In the genomic region with DNA sequence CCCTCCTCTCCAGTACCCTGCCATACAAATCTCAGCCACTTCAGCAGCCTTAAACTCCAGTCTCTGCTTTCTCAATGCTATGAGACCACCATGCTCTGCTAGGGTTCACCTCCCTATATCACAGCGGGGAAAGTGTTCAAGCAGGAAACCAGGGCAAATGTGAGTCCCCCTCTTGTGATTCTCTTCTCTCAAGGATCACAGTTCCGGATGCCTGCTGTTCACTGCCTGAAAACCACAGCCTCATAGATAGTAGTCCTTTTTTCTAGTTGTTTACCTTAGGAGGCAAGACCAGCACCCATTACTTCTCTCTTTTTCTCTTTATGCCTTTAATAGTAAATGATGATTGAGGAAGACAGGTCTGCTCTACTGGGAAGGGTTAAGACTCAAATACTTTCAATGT, we compare ENCODE assay signal across 17 cellular contexts.
DNase-seq lines count a peak whose midpoint lies in the region; ATAC-seq, FAIRE-seq and TF ChIP-seq lines count a peak whose summit lies in the region.
"Had no signal": no experiment of that assay in that cellular context is flagged by ENCODE, and none has a peak within 500 bp of the region (broad histone marks: within the 10 kb centered on the region; RNA-seq: fewer than 3 reads in every experiment).

No MANE protein-coding gene starts in this region.

- no peaks in the 10 kb centered on the region for H3K9me3 Mint-ChIP-seq in CD8-positive, alpha-beta memory T cell
- H3K9me3 Mint-ChIP-seq in H9 (no peaks in the 10 kb centered on the region), HFFc6 (no peaks in the 10 kb centered on the region)
- H3K9me3 Mint-ChIP-seq in activated CD8-positive, alpha-beta T cell treated with anti-CD3 and anti-CD28 coated beads for 36 hours: no peaks in the 10 kb centered on the region
- H3K9me3 Mint-ChIP-seq in T-helper 2 cell treated with Interferon-gamma antibody and Interleukin-4, amounts not matched to agents 5 μg/mL and 100 μg/mL, for 36 hours: peaks cover 3% of the 10 kb centered on the region

- H3K79me1 ChIP-seq in H9 (ENCODE audit: insufficient read depth, low read depth, low read length, poor library complexity, severe bottlenecking) (no peaks in the 10 kb centered on the region), mesendoderm (ENCODE audit: low read length) (no peaks in the 10 kb centered on the region)

- no peak overlapping the region for H4K5ac ChIP-seq in H9 (ENCODE audit: insufficient read length, low read depth, low read length)
- no peak overlapping the region for H4K5ac ChIP-seq in mesendoderm (ENCODE audit: low read length)

- no peaks in the 10 kb centered on the region for H3K23me2 ChIP-seq in H9 (ENCODE audit: insufficient read length, low read depth, low read length, poor library complexity, severe bottlenecking)

- no peak overlapping the region for H3K4ac ChIP-seq in H9 (ENCODE audit: low read depth, low read length)
- peak overlapping the region; percentile 70 for H3K4ac ChIP-seq in mesendoderm (ENCODE audit: low read depth, low read length)

- no peak overlapping the region for H3T11ph ChIP-seq in H9 (ENCODE audit: low read length)

- H2AK5ac ChIP-seq in H9 (ENCODE audit: insufficient read length, low read length) (no peak overlapping the region), mesendoderm (ENCODE audit: low read length) (no peak overlapping the region)

- no peaks in the 10 kb centered on the region for H3K27me3 Mint-ChIP-seq in CD8-positive, alpha-beta memory T cell
- H3K27me3 Mint-ChIP-seq in H9 (ENCODE audit: low read depth) (no peaks in the 10 kb centered on the region), HFFc6 (ENCODE audit: insufficient read depth) (no peaks in the 10 kb centered on the region; the same call in 1 of the 2 replicates)
- no peaks in the 10 kb centered on the region for H3K27me3 Mint-ChIP-seq in activated CD8-positive, alpha-beta T cell treated with anti-CD3 and anti-CD28 coated beads for 36 hours
- no peaks in the 10 kb centered on the region for H3K27me3 Mint-ChIP-seq in T-helper 2 cell treated with Interferon-gamma antibody and Interleukin-4, amounts not matched to agents 5 μg/mL and 100 μg/mL, for 36 hours (ENCODE audit: low read depth)

- H3K4me1 ChIP-seq in CD8-positive, alpha-beta memory T cell (ENCODE audit: insufficient read depth, low read length): peaks cover 12% of the 10 kb centered on the region
- H3K4me1 ChIP-seq in H9 (ENCODE audit: insufficient read depth, low read length) (peaks cover 8% of the 10 kb centered on the region; the same call in 1 of the 2 replicates), mesendoderm (ENCODE audit: control insufficient read depth, low read depth, low read length) (peaks cover 12% of the 10 kb centered on the region)

- no peak overlapping the region for H2AFZ ChIP-seq in H9 (ENCODE audit: low read length)

- H3K4me3 ChIP-seq in CD8-positive, alpha-beta memory T cell (ENCODE audit: low read length): no peak overlapping the region
- no peak overlapping the region for H3K4me3 ChIP-seq in mesendoderm (ENCODE audit: low read length)

- no peak overlapping the region for H2BK120ac ChIP-seq in H9 (ENCODE audit: low read depth, low read length, poor library complexity, severe bottlenecking)
- H2BK120ac ChIP-seq in mesendoderm (ENCODE audit: low read depth, low read length): no peak overlapping the region

- no peaks in the 10 kb centered on the region for H3K9me3 ChIP-seq in CD8-positive, alpha-beta memory T cell (ENCODE audit: low read length)
- H3K9me3 ChIP-seq in H9 (ENCODE audit: control insufficient read depth, low read depth, low read length): no peaks in the 10 kb centered on the region

- H3K9ac ChIP-seq in H9 (ENCODE audit: extremely low read depth, insufficient read length, low read length) (no peak overlapping the region), mesendoderm (ENCODE audit: low read length) (peak overlapping the region; percentile 15)

- H3K4me1 Mint-ChIP-seq in CD8-positive, alpha-beta memory T cell: peaks cover 16 to 58% (median 51%) of the 10 kb centered on the region in 3 donors
- H3K4me1 Mint-ChIP-seq in H9 (peaks cover 36 to 38% of the 10 kb centered on the region in 2 experiments), HFFc6 (ENCODE audit: low read depth) (no peaks in the 10 kb centered on the region; the same call in 1 of the 2 replicates)
- H3K4me1 Mint-ChIP-seq in activated CD8-positive, alpha-beta T cell treated with anti-CD3 and anti-CD28 coated beads for 36 hours (ENCODE audit: low read depth): peaks cover 35% of the 10 kb centered on the region
- H3K4me1 Mint-ChIP-seq in T-helper 2 cell treated with Interferon-gamma antibody and Interleukin-4, amounts not matched to agents 5 μg/mL and 100 μg/mL, for 36 hours (ENCODE audit: low read depth): peaks cover 8% of the 10 kb centered on the region
- H3K4me1 Mint-ChIP-seq: CD14-positive monocyte had no signal

- H2BK5ac ChIP-seq in H9 (ENCODE audit: insufficient read length, low read length): no peak overlapping the region
- H2BK5ac ChIP-seq in mesendoderm (ENCODE audit: low read length): peak overlapping the region; percentile 21

- H3K36me3 ChIP-seq in CD8-positive, alpha-beta memory T cell (ENCODE audit: insufficient read depth, low read length): no peaks in the 10 kb centered on the region
- H3K36me3 ChIP-seq in mesendoderm (ENCODE audit: control insufficient read depth, insufficient read depth, low read length): no peaks in the 10 kb centered on the region

- no peak for FAIRE-seq in HTR-8/SVneo (lab: Jason Lieb, UNC)

- intact Hi-C loops in activated CD8-positive, alpha-beta T cell treated with anti-CD3 and anti-CD28 coated beads for 36 hours (cut with micrococcal nuclease): no loop called here

- H3K36me3 Mint-ChIP-seq in CD8-positive, alpha-beta memory T cell: peaks cover 5 to 20% (median 10%) of the 10 kb centered on the region in 3 donors
- H3K36me3 Mint-ChIP-seq in H9 (ENCODE audit: insufficient read depth in 1 of 3, low read depth in 3 of 3): no peaks in the 10 kb centered on the region
- H3K36me3 Mint-ChIP-seq in activated CD8-positive, alpha-beta T cell treated with anti-CD3 and anti-CD28 coated beads for 36 hours (ENCODE audit: low read depth): peaks cover 18% of the 10 kb centered on the region
- peaks cover 5% of the 10 kb centered on the region; the same call in 1 of the 2 replicates for H3K36me3 Mint-ChIP-seq in HFFc6 (ENCODE audit: low read depth)
- H3K36me3 Mint-ChIP-seq in T-helper 2 cell treated with Interferon-gamma antibody and Interleukin-4, amounts not matched to agents 5 μg/mL and 100 μg/mL, for 36 hours (ENCODE audit: low read depth): peaks cover 7% of the 10 kb centered on the region

- no peaks in the 10 kb centered on the region for H4K20me1 ChIP-seq in H9 (ENCODE audit: control insufficient read depth, insufficient read depth, insufficient read length)

- WGBS in H9 (ENCODE audit: extremely low coverage, insufficient read length, low lambda C conversion rate): no CpG with 5 or more reads among the region's 2 CpGs
- WGBS in mesendoderm (ENCODE audit: extremely low coverage, insufficient coverage, low lambda C conversion rate): no CpG with 5 or more reads among the region's 2 CpGs

- peak; percentile 48 for ATAC-seq in activated CD8-positive, alpha-beta T cell treated with anti-CD3 and anti-CD28 coated beads for 36 hours

- CTCF ChIA-PET in CD8-positive, alpha-beta memory T cell (lab: Charles Lee): no interaction called here
- CTCF ChIA-PET in activated CD8-positive, alpha-beta T cell treated with anti-CD3 and anti-CD28 coated beads for 36 hours (lab: Charles Lee): interaction anchor here (0.5 to 0.9 kb wide), 3 partner anchors 15 to 709 kb away, joined by 3 read pairs; no protein-coding TSS in a partner anchor

- peak overlapping the region in 5 of 8 donors; percentile 19 to 82 (median 23) for H3K27ac Mint-ChIP-seq in CD8-positive, alpha-beta memory T cell
- peak overlapping the region; percentile 11 to 87 (median 68); a peak in 4 of 7 replicates for H3K27ac Mint-ChIP-seq in H9
- peak overlapping the region; percentile 52 for H3K27ac Mint-ChIP-seq in activated CD8-positive, alpha-beta T cell treated with anti-CD3 and anti-CD28 coated beads for 36 hours
- no peak overlapping the region for H3K27ac Mint-ChIP-seq in HFFc6
- no peak overlapping the region for H3K27ac Mint-ChIP-seq in T-helper 2 cell treated with Interferon-gamma antibody and Interleukin-4, amounts not matched to agents 5 μg/mL and 100 μg/mL, for 36 hours
- H3K27ac Mint-ChIP-seq: CD14-positive monocyte had no signal

- no peak overlapping the region for H3K14ac ChIP-seq in H9 (ENCODE audit: insufficient read depth, low read length)

- POLR2A ChIA-PET in CD8-positive, alpha-beta memory T cell (lab: Charles Lee): no interaction called here
- POLR2A ChIA-PET in activated CD8-positive, alpha-beta T cell treated with anti-CD3 and anti-CD28 coated beads for 36 hours (lab: Charles Lee): interaction anchor here (0.6 to 1.1 kb wide), 2 partner anchors 10 to 98 kb away, joined by 3 read pairs; no protein-coding TSS in a partner anchor

- no peaks in the 10 kb centered on the region for H3K79me2 ChIP-seq in H9 (ENCODE audit: insufficient read depth, low read length)
- H3K79me2 ChIP-seq in mesendoderm (ENCODE audit: control insufficient read depth, insufficient read depth, low read length): no peaks in the 10 kb centered on the region

- H3K27ac ChIP-seq in CD8-positive, alpha-beta memory T cell (ENCODE audit: low read depth, low read length): no peak overlapping the region
- no peak overlapping the region for H3K27ac ChIP-seq in H9 (ENCODE audit: insufficient read length, low read depth, low read length)
- H3K27ac ChIP-seq in mesendoderm (ENCODE audit: low read depth, low read length): no peak overlapping the region

- H3K23ac ChIP-seq in H9 (ENCODE audit: insufficient read length, low read depth, low read length) (no peak overlapping the region), mesendoderm (ENCODE audit: low read length) (no peak overlapping the region)

- H3K56ac ChIP-seq in H9 (ENCODE audit: insufficient read length, low read depth, low read length) (no peak overlapping the region), mesendoderm (ENCODE audit: low read length) (peak overlapping the region; percentile 56)

- H4K8ac ChIP-seq in H9 (replicated peaks; ENCODE audit: insufficient read length, low read depth, low read length) (no peak overlapping the region), mesendoderm (ENCODE audit: low read depth, low read length) (no peak overlapping the region)

- TF ChIP-seq CTCF in H9 (conservative IDR thresholded peaks at IDR 0.05) (no peak), HFFc6 (IDR thresholded peaks at IDR 0.05) (no peak)
- no peak for TF ChIP-seq CTCF in activated CD8-positive, alpha-beta T cell treated with anti-CD3 and anti-CD28 coated beads for 36 hours (IDR thresholded peaks at IDR 0.05)

- no peak overlapping the region for H2BK12ac ChIP-seq in H9 (ENCODE audit: insufficient read length, low read depth, low read length)

- no peak overlapping the region for H4K91ac ChIP-seq in H9 (ENCODE audit: insufficient read length, low read depth, low read length)

- H3K18ac ChIP-seq in H9 (ENCODE audit: insufficient read length, low read depth, low read length) (no peak overlapping the region), mesendoderm (ENCODE audit: low read length) (no peak overlapping the region)

- H3K4me3 Mint-ChIP-seq in CD8-positive, alpha-beta memory T cell: peak overlapping the region in 1 of 7 donors; percentile 45
- H3K4me3 Mint-ChIP-seq in H9: no peak overlapping the region
- no peak overlapping the region for H3K4me3 Mint-ChIP-seq in activated CD8-positive, alpha-beta T cell treated with anti-CD3 and anti-CD28 coated beads for 36 hours
- no peak overlapping the region for H3K4me3 Mint-ChIP-seq in HFFc6
- H3K4me3 Mint-ChIP-seq in T-helper 2 cell treated with Interferon-gamma antibody and Interleukin-4, amounts not matched to agents 5 μg/mL and 100 μg/mL, for 36 hours: no peak overlapping the region
- H3K4me3 Mint-ChIP-seq: CD14-positive monocyte had no signal

- no peaks in the 10 kb centered on the region for H3K27me3 ChIP-seq in CD8-positive, alpha-beta memory T cell (ENCODE audit: insufficient read depth, low read length, poor library complexity, severe bottlenecking)
- H3K27me3 ChIP-seq in H9 (ENCODE audit: insufficient read depth, low read length) (no peaks in the 10 kb centered on the region), mesendoderm (ENCODE audit: insufficient read depth, low read length, poor library complexity) (no peaks in the 10 kb centered on the region)

- H2BK20ac ChIP-seq in H9 (ENCODE audit: low read depth, low read length, poor library complexity, severe bottlenecking): no peak overlapping the region

- no peak for DNase-seq in CD8-positive, alpha-beta memory T cell
- DNase-seq in H9 (no peak), mesendoderm (no peak), HFFc6 (no peak), HTR-8/SVneo (ENCODE audit: insufficient read length, low spot score) (no peak)
- DNase-seq in activated CD8-positive, alpha-beta T cell treated with anti-CD3 and anti-CD28 coated beads for 36 hours: no peak
- no peak for DNase-seq in T-helper 2 cell treated with Interferon-gamma antibody and Interleukin-4, amounts not matched to agents 5 μg/mL and 100 μg/mL, for 36 hours (ENCODE audit: low spot score)
- DNase-seq: ACHN, AML-193, GOT3, NCI-H1417 treated with DMSO at 0.1 percent for 48 hours, NCI-H1930, NCI-H2171 treated with DMSO at 0.1 percent for 48 hours, NCI-H748 treated with DMSO at 0.1 percent for 48 hours, OCI-M1, SIG-M5 had no signal

- H3K4me2 ChIP-seq in H9 (ENCODE audit: insufficient read depth, insufficient read length, low read length) (no peak overlapping the region), mesendoderm (ENCODE audit: low read length) (no peak overlapping the region)

- H2BK15ac ChIP-seq in H9 (ENCODE audit: low read depth, low read length): no peak overlapping the region
- no peak overlapping the region for H2BK15ac ChIP-seq in mesendoderm (replicated peaks; ENCODE audit: low read depth)

Comparison
In these comparisons a context has a peak if more than half of its experiments do, and no peak if none do; other contexts are left out.
1. H3K27ac Mint-ChIP-seq: peak in CD8-positive, alpha-beta memory T cell (5 of 8), H9 (3 of 3) and activated CD8-positive, alpha-beta T cell treated with anti-CD3 and anti-CD28 coated beads for 36 hours (single experiment); none in HFFc6 (single experiment) and T-helper 2 cell treated with Interferon-gamma antibody and Interleukin-4, amounts not matched to agents 5 μg/mL and 100 μg/mL, for 36 hours (single experiment).